In the genomic region with DNA sequence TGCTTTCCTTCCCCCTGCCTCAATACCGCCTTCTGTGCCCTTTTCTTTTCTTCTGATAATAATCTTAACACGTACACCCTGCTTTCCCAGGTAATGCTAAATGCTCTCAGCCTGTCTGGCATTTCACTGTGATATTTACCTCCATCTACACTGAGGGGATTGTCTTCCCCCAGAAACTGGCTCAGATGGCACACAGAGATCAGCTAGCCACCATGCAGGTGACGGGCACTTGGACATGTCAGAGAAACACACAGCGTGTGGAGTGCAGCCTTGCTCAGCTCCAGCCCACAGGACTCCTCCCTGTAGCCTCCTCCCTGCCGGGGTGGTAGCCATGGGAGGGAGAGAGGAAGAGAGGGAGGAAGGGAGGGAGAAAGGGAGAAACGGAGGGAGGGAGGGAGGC, we compare ENCODE assay signal across 18 cellular contexts.
"Had no signal": no experiment of that assay in that cellular context is flagged by ENCODE, and none has a peak within 500 bp of the region (broad histone marks: within the 10 kb centered on the region; RNA-seq: fewer than 3 reads in every experiment).

No MANE protein-coding gene starts in this region.

- DNase-seq: caudate nucleus; colonic mucosa; effector CD4-positive, alpha-beta T cell; heart left ventricle; hypothalamus; left lung; lower lobe of right lung; midbrain; posterior cingulate gyrus; sigmoid colon; stimulated activated CD4-positive, alpha-beta T cell treated with anti-CD3 and anti-CD28 coated beads, Interleukin-2, amount 100 ng/mL, for 24 hours; stimulated activated CD4-positive, alpha-beta T cell treated with anti-CD3 and anti-CD28 coated beads, Interleukin-4, amount 100 ng/mL, for 4 hours; tibial artery; upper lobe of left lung had no signal

- H3K27me3 Mint-ChIP-seq: memory B cell; stimulated activated naive CD8-positive, alpha-beta T cell treated with anti-CD3 and anti-CD28 coated beads, Interleukin-15, Interleukin-2, amounts not matched to agents 100 ng/mL and 50 ng/mL, for 24 hours had no signal

- H3K9me3 ChIP-seq: colonic mucosa had no signal

- H3K4me3 Mint-ChIP-seq: memory B cell; nephron; stimulated activated naive CD8-positive, alpha-beta T cell treated with anti-CD3 and anti-CD28 coated beads, Interleukin-15, Interleukin-2, amounts not matched to agents 100 ng/mL and 50 ng/mL, for 24 hours had no signal

- ATAC-seq: esophagus mucosa, heart left ventricle, left lung, lower lobe of right lung had no signal

- H3K27ac Mint-ChIP-seq: memory B cell; nephron; stimulated activated naive CD8-positive, alpha-beta T cell treated with anti-CD3 and anti-CD28 coated beads, Interleukin-15, Interleukin-2, amounts not matched to agents 100 ng/mL and 50 ng/mL, for 24 hours had no signal
